8 cellular contexts compared by ENCODE assay signal in genomic region chr13:97433727-97434416, GRCh38.
DNase-seq lines count a peak whose midpoint lies in the region; ATAC-seq and TF ChIP-seq lines count a peak whose summit lies in the region.

Gene RAP2A (plus strand): TSS chr13:97434169. CDS start chr13:97434471, 302 bp downstream.

- peak within 1 kb of the TSS; percentile 100 for H3K27ac ChIP-seq in caudate nucleus (ENCODE audit: low read depth, low read length)

- in situ Hi-C loops in ACHN (cut with HindIII; ENCODE audit: low pct_ligation_motif_present, low pct_unique_long_range_greater_than_20kb, low sequenced_read_pairs) (no loop called here), GM18951 (cut with MboI; ENCODE audit: low sequenced_read_pairs, unreplicated experiment) (no loop called here)

- ATAC-seq in HG03175 (IDR thresholded peaks at IDR 0.05; ENCODE audit: unreplicated experiment) = peak; percentile 45

- DNase-seq in ACHN (peak; percentile 83), NCI-H226 (peak; percentile 82), caudate nucleus (lab: John Stamatoyannopoulos, UW) (peak in 60 of 61 donors; percentile 29 to 93 (median 85)), iris pigment epithelial cell (ENCODE audit: low read depth) (peak; percentile 91)
- DNase-seq in activated CD4-positive, CD25-positive, alpha-beta regulatory T cell (lab: John Stamatoyannopoulos, UW) = peak; percentile 75 to 84 (median 82)
- DNase-seq in stimulated activated CD4-positive, alpha-beta T cell treated with anti-CD3 and anti-CD28 coated beads, Interleukin-12 subunit alpha, Interleukin-12 subunit beta, amount 100 ng/mL, for 24 hours (ENCODE audit: low read depth in 2 of 2) = peak; percentile 78 to 79

- TF ChIP-seq POLR2A in GM18951 (IDR thresholded peaks at IDR 0.05; ENCODE audit: extremely low read depth, insufficient read depth, insufficient read length) = peak; percentile 64

Comparison
In these comparisons a context has a peak if more than half of its experiments do, and no peak if none do; other contexts are left out.
1. Peak in every context shown above with its lines: DNase-seq, ATAC-seq and H3K27ac ChIP-seq.